In genomic region chr20:57186192-57186591, GRCh38 we compare ENCODE assay signal across 8 cellular contexts.
"Had no signal": no experiment of that assay in that cellular context is flagged by ENCODE, and none has a peak within 500 bp of the region (broad histone marks: within the 10 kb centered on the region; RNA-seq: fewer than 3 reads in every experiment).

No MANE protein-coding gene starts in this region.

- H3K4me3 ChIP-seq: GM23338, HAP-1, K562 had no signal

- H3K4me2 ChIP-seq: GM23338 had no signal

- H3K9me3 ChIP-seq: HAP-1 had no signal

- H2AFZ ChIP-seq: GM23338 had no signal

- H3K27ac Mint-ChIP-seq: GM23338 had no signal

- H3K4me3 Mint-ChIP-seq: GM23338 had no signal

- DNase-seq: IMR-90, KG1 had no signal

- H3K36me3 ChIP-seq: HAP-1 had no signal

- FAIRE-seq: H1, H54, K562 had no signal

- H3K4me1 ChIP-seq: HAP-1 had no signal

- ATAC-seq: GM23338, HCT116, K562 had no signal
